Comparison of ENCODE assay signal across 31 cellular contexts in the genomic region with DNA sequence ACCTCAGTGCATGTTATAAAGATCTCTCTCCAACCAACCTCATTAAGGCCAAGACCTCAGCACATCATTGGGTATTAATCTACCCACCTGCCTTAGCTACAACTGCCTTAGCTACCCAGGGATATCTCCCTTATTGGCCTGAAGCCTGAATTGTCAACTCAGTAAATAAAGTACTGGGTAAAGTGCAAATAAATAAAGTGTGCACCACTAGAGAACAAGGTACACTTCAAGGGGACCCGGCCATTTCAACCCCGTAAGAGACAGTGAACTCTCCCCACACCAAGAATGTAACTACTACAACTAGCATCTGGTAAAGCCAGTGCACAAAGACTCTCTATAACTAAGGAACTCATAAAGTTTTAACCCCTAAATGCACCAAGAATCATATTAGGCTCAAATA.
"Had no signal": no experiment of that assay in that cellular context is flagged by ENCODE, and none has a peak within 500 bp of the region (broad histone marks: within the 10 kb centered on the region; RNA-seq: fewer than 3 reads in every experiment).

No MANE protein-coding gene starts in this region.

- H3K4me3 ChIP-seq: neural progenitor cell, ovary, psoas muscle, skin epidermis, smooth muscle cell, spleen, suprapubic skin, testis, tibial artery, transverse colon, upper lobe of right lung, uterus had no signal

- H3K36me3 Mint-ChIP-seq: natural killer cell; neural progenitor cell; stimulated activated memory B cell treated with anti-CD40 and anti-IgM and Interleukin-4, amounts not matched to agents 10 μg/mL and 1 μg/mL and 100 μg/mL, for 72 hours; type B pancreatic cell had no signal

- H3K9me3 Mint-ChIP-seq: stimulated activated naive CD8-positive, alpha-beta T cell treated with anti-CD3 and anti-CD28 coated beads, Interleukin-15, amount 100 ng/mL, for 72 hours; type B pancreatic cell had no signal

- H3K9me3 ChIP-seq: ovary, suprapubic skin, testis, tibial artery, transverse colon, upper lobe of right lung, uterus had no signal

- H3K4me1 ChIP-seq: neural progenitor cell, parathyroid adenoma, psoas muscle, spleen, suprapubic skin, testis, tibial artery, transverse colon, upper lobe of right lung, uterus had no signal

- ATAC-seq: natural killer cell; psoas muscle; right cardiac atrium; sciatic nerve; stimulated activated memory B cell treated with anti-CD40 and anti-IgM and Interleukin-4, amounts not matched to agents 10 μg/mL and 1 μg/mL and 100 μg/mL, for 72 hours; stimulated activated naive CD8-positive, alpha-beta T cell treated with anti-CD3 and anti-CD28 coated beads, Interleukin-15, amount 100 ng/mL, for 72 hours; stimulated activated naive CD8-positive, alpha-beta T cell treated with anti-CD3 and anti-CD28 coated beads, Interleukin-15, Interleukin-2, amounts not matched to agents 100 U/mL and 50 U/mL, for 24 hours; upper lobe of right lung had no signal

- H3K79me2 ChIP-seq: parathyroid adenoma had no signal

- DNase-seq: natural killer cell; occipital lobe; ovary; posterior cingulate gyrus; psoas muscle; right cardiac atrium; spleen; stimulated activated CD4-positive, alpha-beta T cell treated with anti-CD3 and anti-CD28 coated beads, Interleukin-12 subunit alpha, Interleukin-12 subunit beta, amount 100 ng/mL, for 4 hours; stimulated activated CD4-positive, alpha-beta T cell treated with anti-CD3 and anti-CD28 coated beads, Interleukin-1b, Interleukin-23, amount 100 ng/mL, for 48 hours; stimulated activated CD4-positive, alpha-beta T cell treated with anti-CD3 and anti-CD28 coated beads, Interleukin-4, amount 100 ng/mL, for 1 hour; stimulated activated CD4-positive, alpha-beta T cell treated with anti-CD3 and anti-CD28 coated beads, Interleukin-4, amount 100 ng/mL, for 4 hours; stimulated activated CD8-positive, alpha-beta memory T cell treated with anti-CD3 and anti-CD28 coated beads, Interleukin-4, amount 100 ng/mL, for 48 hours; stimulated activated naive CD4-positive, alpha-beta T cell; stimulated activated naive CD8-positive, alpha-beta T cell treated with anti-CD3 and anti-CD28 coated beads, Interleukin-15, amount 100 ng/mL, for 72 hours; stimulated activated naive CD8-positive, alpha-beta T cell treated with anti-CD3 and anti-CD28 coated beads, Interleukin-15, Interleukin-2, amounts not matched to agents 100 U/mL and 50 U/mL, for 24 hours; substantia nigra; testis; tibial artery; transverse colon; upper lobe of right lung; uterus had no signal

- H3K4me1 Mint-ChIP-seq: natural killer cell; nephron; neural progenitor cell; stimulated activated memory B cell treated with anti-CD40 and anti-IgM and Interleukin-4, amounts not matched to agents 10 μg/mL and 1 μg/mL and 100 μg/mL, for 72 hours; stimulated activated naive CD8-positive, alpha-beta T cell treated with anti-CD3 and anti-CD28 coated beads, Interleukin-15, amount 100 ng/mL, for 72 hours had no signal

- H3K27me3 ChIP-seq: neural progenitor cell, ovary, spleen, suprapubic skin, testis, tibial artery, transverse colon, upper lobe of right lung, uterus had no signal

- H3K27ac Mint-ChIP-seq: natural killer cell; nephron; neural progenitor cell; progenitor cell of endocrine pancreas; stimulated activated memory B cell treated with anti-CD40 and anti-IgM and Interleukin-4, amounts not matched to agents 10 μg/mL and 1 μg/mL and 100 μg/mL, for 72 hours; stimulated activated naive CD8-positive, alpha-beta T cell treated with anti-CD3 and anti-CD28 coated beads, Interleukin-15, amount 100 ng/mL, for 72 hours; type B pancreatic cell had no signal

- H3K4me2 ChIP-seq: neural progenitor cell, smooth muscle cell had no signal

- H2AFZ ChIP-seq: neural progenitor cell, parathyroid adenoma had no signal

- H3K27ac ChIP-seq: neural progenitor cell, ovary, parathyroid adenoma, psoas muscle, skin epidermis, spleen, suprapubic skin, testis, tibial artery, transverse colon, upper lobe of right lung, uterus had no signal

- H3K4me3 Mint-ChIP-seq: natural killer cell; nephron; neural progenitor cell; stimulated activated memory B cell treated with anti-CD40 and anti-IgM and Interleukin-4, amounts not matched to agents 10 μg/mL and 1 μg/mL and 100 μg/mL, for 72 hours; stimulated activated naive CD8-positive, alpha-beta T cell treated with anti-CD3 and anti-CD28 coated beads, Interleukin-15, amount 100 ng/mL, for 72 hours; type B pancreatic cell had no signal

- H3K27me3 Mint-ChIP-seq: progenitor cell of endocrine pancreas; stimulated activated memory B cell treated with anti-CD40 and anti-IgM and Interleukin-4, amounts not matched to agents 10 μg/mL and 1 μg/mL and 100 μg/mL, for 72 hours; stimulated activated naive CD8-positive, alpha-beta T cell treated with anti-CD3 and anti-CD28 coated beads, Interleukin-15, amount 100 ng/mL, for 72 hours; type B pancreatic cell had no signal

- H3K9ac ChIP-seq: neural progenitor cell, parathyroid adenoma had no signal

- H3K36me3 ChIP-seq: neural progenitor cell, ovary, spleen, suprapubic skin, tibial artery, transverse colon, upper lobe of right lung, uterus had no signal
